10 cellular contexts compared by ENCODE assay signal in genomic region chr10:34407227-34407626, GRCh38.
A peak's percentile ranks its signal among the peaks of the same experiment; 100 is the strongest.
DNase-seq lines count a peak whose midpoint lies in the region; ATAC-seq and TF ChIP-seq lines count a peak whose summit lies in the region.
"Had no signal": no experiment of that assay in that cellular context is flagged by ENCODE, and none has a peak within 500 bp of the region (broad histone marks: within the 10 kb centered on the region; RNA-seq: fewer than 3 reads in every experiment).

No MANE protein-coding gene starts in this region.

- no peaks in the 10 kb centered on the region for H3K9me3 Mint-ChIP-seq in activated CD4-positive, alpha-beta T cell treated with anti-CD3 and anti-CD28 coated beads, Interleukin-2, amount 10 ng/mL, durations not matched to agents 7 days and 5 days
- H3K9me3 Mint-ChIP-seq: HFFc6, naive B cell had no signal

- no peak overlapping the region for H3K4me3 Mint-ChIP-seq in activated CD4-positive, alpha-beta T cell treated with anti-CD3 and anti-CD28 coated beads, Interleukin-2, amount 10 ng/mL, durations not matched to agents 7 days and 5 days
- H3K4me3 Mint-ChIP-seq: HFFc6, naive B cell had no signal

- no peak overlapping the region for H3K27ac Mint-ChIP-seq in activated CD4-positive, alpha-beta T cell treated with anti-CD3 and anti-CD28 coated beads, Interleukin-2, amount 10 ng/mL, durations not matched to agents 7 days and 5 days
- H3K27ac Mint-ChIP-seq: HFFc6 had no signal

- H3K36me3 Mint-ChIP-seq in activated CD4-positive, alpha-beta T cell treated with anti-CD3 and anti-CD28 coated beads, Interleukin-2, amount 10 ng/mL, durations not matched to agents 7 days and 5 days (ENCODE audit: low read depth): no peaks in the 10 kb centered on the region
- H3K36me3 Mint-ChIP-seq: naive B cell had no signal

- no peak for ATAC-seq in GM19455 (IDR thresholded peaks at IDR 0.05; ENCODE audit: unreplicated experiment)

- no peaks in the 10 kb centered on the region for H3K4me1 Mint-ChIP-seq in activated CD4-positive, alpha-beta T cell treated with anti-CD3 and anti-CD28 coated beads, Interleukin-2, amount 10 ng/mL, durations not matched to agents 7 days and 5 days
- H3K4me1 Mint-ChIP-seq: naive B cell had no signal

- peak; percentile 24 for DNase-seq in H4 (ENCODE audit: low spot score)
- peak; percentile 58 to 66 for DNase-seq in NOMO-1 (lab: John Stamatoyannopoulos, UW; ENCODE audit: unreplicated experiment in 2 of 2)
- peak; percentile 67 for DNase-seq in fibroblast of villous mesenchyme (ENCODE audit: low read depth)
- DNase-seq in smooth muscle cell of the brain vasculature (ENCODE audit: low read depth, low spot score): peak; percentile 40
- no peak for DNase-seq in activated CD4-positive, alpha-beta T cell treated with anti-CD3 and anti-CD28 coated beads, Interleukin-2, amount 10 ng/mL, durations not matched to agents 7 days and 5 days
- no peak for DNase-seq in NCI-H146 (lab: John Stamatoyannopoulos, UW)
- DNase-seq: HFFc6, naive B cell, NCI-H1105 had no signal

- H3K27me3 Mint-ChIP-seq in activated CD4-positive, alpha-beta T cell treated with anti-CD3 and anti-CD28 coated beads, Interleukin-2, amount 10 ng/mL, durations not matched to agents 7 days and 5 days: no peaks in the 10 kb centered on the region
- H3K27me3 Mint-ChIP-seq: naive B cell had no signal

- POLR2A ChIA-PET in activated CD4-positive, alpha-beta T cell treated with anti-CD3 and anti-CD28 coated beads, Interleukin-2, amount 10 ng/mL, durations not matched to agents 7 days and 5 days (lab: Charles Lee): no interaction called here

- no peak for TF ChIP-seq CTCF in fibroblast of villous mesenchyme (IDR thresholded peaks at IDR 0.05; ENCODE audit: insufficient read depth, low read depth, low read length)

- CTCF ChIA-PET in activated CD4-positive, alpha-beta T cell treated with anti-CD3 and anti-CD28 coated beads, Interleukin-2, amount 10 ng/mL, durations not matched to agents 7 days and 5 days (lab: Charles Lee): no interaction called here

- no peak overlapping the region for H3K4me3 ChIP-seq in fibroblast of villous mesenchyme (ENCODE audit: low read depth, low read length)

Comparison
In these comparisons a context has a peak if more than half of its experiments do, and no peak if none do; other contexts are left out.
1. DNase-seq: peak in H4 (single experiment), NOMO-1 (2 of 2), fibroblast of villous mesenchyme (single experiment) and smooth muscle cell of the brain vasculature (single experiment); none in activated CD4-positive, alpha-beta T cell treated with anti-CD3 and anti-CD28 coated beads, Interleukin-2, amount 10 ng/mL, durations not matched to agents 7 days and 5 days (single experiment) and NCI-H146 (single experiment).